In genomic region chr15:95495033-95495541, GRCh38 we compare ENCODE assay signal across 19 cellular contexts.
A peak's percentile ranks its signal among the peaks of the same experiment; 100 is the strongest.
DNase-seq lines count a peak whose midpoint lies in the region; ATAC-seq and TF ChIP-seq lines count a peak whose summit lies in the region.
"Had no signal": no experiment of that assay in that cellular context is flagged by ENCODE, and none has a peak within 500 bp of the region (broad histone marks: within the 10 kb centered on the region; RNA-seq: fewer than 3 reads in every experiment).

No MANE protein-coding gene starts in this region.

- ATAC-seq in GM19467 (IDR thresholded peaks at IDR 0.05; ENCODE audit: unreplicated experiment) (no peak), HG02798 (IDR thresholded peaks at IDR 0.05; ENCODE audit: poor library complexity, unreplicated experiment) (no peak)
- ATAC-seq: mucosa of descending colon had no signal

- no peaks in the 10 kb centered on the region for H3K9me3 Mint-ChIP-seq in Caco-2 (ENCODE audit: unreplicated experiment)
- H3K9me3 Mint-ChIP-seq: activated T-cell treated with anti-CD3 and anti-CD28 coated beads, Interleukin-2, amount 50 U/mL, for 24 hours had no signal

- POLR2A ChIA-PET in Caco-2 (lab: Charles Lee), result no interaction called here

- H2AFZ ChIP-seq in osteoblast (ENCODE audit: low read length), result peak overlapping the region; percentile 29

- CTCF ChIA-PET in Caco-2 (lab: Charles Lee), result no interaction called here

- H3K27ac Mint-ChIP-seq in Caco-2 (ENCODE audit: unreplicated experiment), result no peak overlapping the region
- H3K27ac Mint-ChIP-seq: activated naive CD8-positive, alpha-beta T cell treated with anti-CD3 and anti-CD28 coated beads, Interleukin-2, amount 10 ng/mL, durations not matched to agents 7 days and 5 days; activated T-cell treated with anti-CD3 and anti-CD28 coated beads, Interleukin-2, amount 50 U/mL, for 24 hours had no signal

- H3K27ac ChIP-seq in coronary artery, result peak overlapping the region; percentile 15 to 65
- H3K27ac ChIP-seq in osteoblast (ENCODE audit: low read depth, low read length), result no peak overlapping the region
- H3K27ac ChIP-seq: epithelial cell of prostate, suprapubic skin had no signal

- no peaks in the 10 kb centered on the region for H3K4me1 ChIP-seq in osteoblast (ENCODE audit: insufficient read depth, low read length)
- H3K4me1 ChIP-seq in Caco-2, result peaks cover 5% of the 10 kb centered on the region
- H3K4me1 ChIP-seq: suprapubic skin had no signal

- H3K4me3 ChIP-seq in coronary artery (peak overlapping the region; percentile 53), osteoblast (ENCODE audit: insufficient read depth, low read length) (no peak overlapping the region), Caco-2 (ENCODE audit: low read depth, low read length) (no peak overlapping the region)
- H3K4me3 ChIP-seq: mucosa of descending colon, suprapubic skin had no signal

- no peaks in the 10 kb centered on the region for H3K27me3 Mint-ChIP-seq in Caco-2 (ENCODE audit: insufficient read depth, unreplicated experiment)

- no peaks in the 10 kb centered on the region for H3K36me3 Mint-ChIP-seq in Caco-2 (ENCODE audit: insufficient read depth, unreplicated experiment)
- H3K36me3 Mint-ChIP-seq: activated naive CD8-positive, alpha-beta T cell treated with anti-CD3 and anti-CD28 coated beads, Interleukin-2, amount 10 ng/mL, durations not matched to agents 7 days and 5 days had no signal

- H3K36me3 ChIP-seq in osteoblast (ENCODE audit: insufficient read depth, low read length) (no peaks in the 10 kb centered on the region), Caco-2 (ENCODE audit: control insufficient read depth, insufficient read depth, low read length) (no peaks in the 10 kb centered on the region)
- H3K36me3 ChIP-seq: heart right ventricle, suprapubic skin had no signal

- intact Hi-C loops in Caco-2 (cut with micrococcal nuclease; ENCODE audit: unreplicated experiment), result no loop called here

- no TSS peak for BruUV-seq in Caco-2 (replicated peaks; lab: Mats Ljungman, UMichigan)

- DNase-seq in AG08396 (ENCODE audit: low spot score) (peak; percentile 26), M059J (ENCODE audit: low read depth) (peak; percentile 7), coronary artery (ENCODE audit: low spot score) (no peak), osteoblast (ENCODE audit: insufficient read length, low spot score, missing footprints) (peak; percentile 44), Caco-2 (no peak)
- DNase-seq in activated effector memory CD4-positive, alpha-beta T cell treated with anti-CD3 and anti-CD28 coated beads, Interleukin-2, amount 50 U/mL, for 16 hours, result no peak
- DNase-seq: ACHN; activated CD4-positive, alpha-beta T cell treated with anti-CD3 and anti-CD28 coated beads for 48 hours; activated naive CD8-positive, alpha-beta T cell treated with anti-CD3 and anti-CD28 coated beads, Interleukin-2, amount 10 ng/mL, durations not matched to agents 7 days and 5 days; activated T-cell treated with anti-CD3 and anti-CD28 coated beads, Interleukin-2, amount 50 U/mL, for 24 hours; Calu3; NCI-H2227 treated with DMSO at 0.1 percent for 48 hours; T-helper 9 cell had no signal

- H4K20me1 ChIP-seq in osteoblast (ENCODE audit: insufficient read depth, low read length), result no peaks in the 10 kb centered on the region

- H3K27me3 ChIP-seq in osteoblast (ENCODE audit: insufficient read depth, low read length) (no peaks in the 10 kb centered on the region), Caco-2 (replicated peaks; ENCODE audit: control insufficient read depth, insufficient read depth, low read length) (no peaks in the 10 kb centered on the region)
- H3K27me3 ChIP-seq: heart right ventricle, suprapubic skin had no signal

- H3K79me2 ChIP-seq in osteoblast (ENCODE audit: insufficient read depth, low read length), result no peaks in the 10 kb centered on the region

- no peak overlapping the region for H3K4me3 Mint-ChIP-seq in Caco-2 (ENCODE audit: unreplicated experiment)
- H3K4me3 Mint-ChIP-seq: activated naive CD8-positive, alpha-beta T cell treated with anti-CD3 and anti-CD28 coated beads, Interleukin-2, amount 10 ng/mL, durations not matched to agents 7 days and 5 days; activated T-cell treated with anti-CD3 and anti-CD28 coated beads, Interleukin-2, amount 50 U/mL, for 24 hours had no signal

- peak overlapping the region; percentile 23 for H3K4me2 ChIP-seq in osteoblast (ENCODE audit: insufficient read depth, low read length)

- no peak for TF ChIP-seq CTCF in coronary artery (IDR thresholded peaks at IDR 0.05)
- no peak for TF ChIP-seq CTCF in osteoblast (IDR thresholded peaks at IDR 0.05; ENCODE audit: extremely low read depth, low read depth, low read length)
- TF ChIP-seq CTCF in Caco-2 (IDR thresholded peaks at IDR 0.05; ENCODE audit: insufficient read depth in 1 of 2, low read depth in 1 of 2, low read length in 1 of 2, severe bottlenecking in 1 of 2, unreplicated experiment in 1 of 2), result no peak

- peaks cover 7% of the 10 kb centered on the region for H3K4me1 Mint-ChIP-seq in Caco-2 (ENCODE audit: low read depth, unreplicated experiment)

- H3K9me3 ChIP-seq in osteoblast (ENCODE audit: low read depth, low read length) (no peaks in the 10 kb centered on the region), Caco-2 (no peaks in the 10 kb centered on the region)
- H3K9me3 ChIP-seq: heart right ventricle, mucosa of descending colon, suprapubic skin had no signal

Comparison
In these comparisons a context has a peak if more than half of its experiments do, and no peak if none do; other contexts are left out.
1. DNase-seq: peak in AG08396 (single experiment), M059J (single experiment) and osteoblast (single experiment); none in coronary artery (single experiment), Caco-2 (0 of 2) and activated effector memory CD4-positive, alpha-beta T cell treated with anti-CD3 and anti-CD28 coated beads, Interleukin-2, amount 50 U/mL, for 16 hours (single experiment).